Comparison of ENCODE assay signal across 8 cellular contexts in genomic region chr6:137218917-137219663, GRCh38. TPM values are rescaled to one million over a fixed set of nuclear protein-coding genes. Genes with fewer than 3 reads are reported as not detected.
DNase-seq lines count a peak whose midpoint lies in the region; ATAC-seq and TF ChIP-seq lines count a peak whose summit lies in the region.

TSS of gene IFNGR1 (minus strand) at chr6:137219385. CDS start at chr6:137219327, 58 bp downstream.

- no peaks in the 10 kb centered on the region for H3K9me3 ChIP-seq in WERI-Rb-1 (ENCODE audit: severe bottlenecking)
- no peaks in the 10 kb centered on the region for H3K9me3 ChIP-seq in breast epithelium
- no peaks in the 10 kb centered on the region for H3K9me3 ChIP-seq in iPS-15b (ENCODE audit: control insufficient read depth, insufficient read depth, low read length)
- H3K9me3 ChIP-seq in skeletal muscle satellite cell (replicated peaks; ENCODE audit: low read length), result no peaks in the 10 kb centered on the region

- H3K4me3 ChIP-seq in AG04449 (ENCODE audit: low read depth, low read length) (peak within 1 kb of the TSS; percentile 98), WERI-Rb-1 (ENCODE audit: low read depth, low read length) (peak within 1 kb of the TSS; percentile 97), breast epithelium (peak within 1 kb of the TSS; percentile 91 to 95 (median 95)), iPS-15b (ENCODE audit: low read depth, low read length) (peak within 1 kb of the TSS; percentile 99), skeletal muscle satellite cell (ENCODE audit: low read length) (peak within 1 kb of the TSS; percentile 81)

- TF ChIP-seq CTCF in AG04449 (IDR thresholded peaks at IDR 0.05; ENCODE audit: insufficient read depth, low read length, missing control alignments), result no peak
- TF ChIP-seq CTCF in WERI-Rb-1 (IDR thresholded peaks at IDR 0.05; ENCODE audit: low read depth, low read length), result no peak
- TF ChIP-seq CTCF in breast epithelium (IDR thresholded peaks at IDR 0.05), result no peak

- ATAC-seq in GM18907 (IDR thresholded peaks at IDR 0.05; ENCODE audit: unreplicated experiment) (peak; percentile 96), HG03139 (IDR thresholded peaks at IDR 0.05; ENCODE audit: unreplicated experiment) (peak; percentile 89)

- TF ChIP-seq POLR2A in breast epithelium (IDR thresholded peaks at IDR 0.05), result peak; percentile 94

- H3K4me2 ChIP-seq in skeletal muscle satellite cell (ENCODE audit: low read length), result peak within 1 kb of the TSS; percentile 90

- DNase-seq in AG04449 (ENCODE audit: low read depth, low spot score), result no peak
- peak; percentile 74 for DNase-seq in NCI-H2227 treated with DMSO at 0.1 percent for 48 hours (lab: John Stamatoyannopoulos, UW)
- DNase-seq in WERI-Rb-1, result peak; percentile 96
- peak; percentile 96 for DNase-seq in breast epithelium (ENCODE audit: low spot score in 2 of 2)

- CTCF ChIA-PET in AG04449 (lab: Yijun Ruan, JAX), result no interaction called here

- H3K27me3 ChIP-seq in WERI-Rb-1 (ENCODE audit: insufficient read depth, low read depth, severe bottlenecking), result no peaks in the 10 kb centered on the region
- no peaks in the 10 kb centered on the region for H3K27me3 ChIP-seq in breast epithelium
- H3K27me3 ChIP-seq in iPS-15b (ENCODE audit: control insufficient read depth, insufficient read depth, low read length), result no peaks in the 10 kb centered on the region
- H3K27me3 ChIP-seq in skeletal muscle satellite cell (ENCODE audit: control insufficient read depth, insufficient read depth, low read length), result no peaks in the 10 kb centered on the region

- H3K4me1 ChIP-seq in breast epithelium, result peaks cover 0 to 21% of the 10 kb centered on the region in 2 donors
- H3K4me1 ChIP-seq in iPS-15b (ENCODE audit: control insufficient read depth, insufficient read depth, low read length), result peaks cover 9% of the 10 kb centered on the region
- peaks cover 48% of the 10 kb centered on the region for H3K4me1 ChIP-seq in skeletal muscle satellite cell (ENCODE audit: control insufficient read depth, insufficient read depth, low read length)

- intact Hi-C loops in breast epithelium (cut with DNase I; ENCODE audit: low total_unique reads), result no loop called here

- H3K36me3 ChIP-seq in WERI-Rb-1 (peaks cover 4% of the 10 kb centered on the region; the same call in 1 of the 2 replicates), breast epithelium (no peaks in the 10 kb centered on the region), iPS-15b (ENCODE audit: control insufficient read depth, insufficient read depth, low read length) (no peaks in the 10 kb centered on the region), skeletal muscle satellite cell (ENCODE audit: insufficient read depth, low read length) (no peaks in the 10 kb centered on the region)

- POLR2A ChIA-PET in AG04449 (lab: Yijun Ruan, JAX), result no interaction called here

- H3K27ac ChIP-seq in WERI-Rb-1 (peak within 1 kb of the TSS; percentile 90), breast epithelium (peak within 1 kb of the TSS; percentile 99 to 100)

- peak within 1 kb of the TSS; percentile 72 for H3K9ac ChIP-seq in iPS-15b (ENCODE audit: low read depth, low read length)
- peak within 1 kb of the TSS; percentile 92 for H3K9ac ChIP-seq in skeletal muscle satellite cell (ENCODE audit: low read depth, low read length)

RNA-seq across cellular contexts. Expression of gene IFNGR1, which starts in this region (rescaled TPM):
- 100 to 1,000 TPM; 126 to 207 (median 144) TPM for total RNA-seq in breast epithelium
- total RNA-seq in skeletal muscle satellite cell (2012; rRNA removed), result 33.2 and 35.0 TPM in 2 replicates
